17 cellular contexts compared by ENCODE assay signal in the genomic region with DNA sequence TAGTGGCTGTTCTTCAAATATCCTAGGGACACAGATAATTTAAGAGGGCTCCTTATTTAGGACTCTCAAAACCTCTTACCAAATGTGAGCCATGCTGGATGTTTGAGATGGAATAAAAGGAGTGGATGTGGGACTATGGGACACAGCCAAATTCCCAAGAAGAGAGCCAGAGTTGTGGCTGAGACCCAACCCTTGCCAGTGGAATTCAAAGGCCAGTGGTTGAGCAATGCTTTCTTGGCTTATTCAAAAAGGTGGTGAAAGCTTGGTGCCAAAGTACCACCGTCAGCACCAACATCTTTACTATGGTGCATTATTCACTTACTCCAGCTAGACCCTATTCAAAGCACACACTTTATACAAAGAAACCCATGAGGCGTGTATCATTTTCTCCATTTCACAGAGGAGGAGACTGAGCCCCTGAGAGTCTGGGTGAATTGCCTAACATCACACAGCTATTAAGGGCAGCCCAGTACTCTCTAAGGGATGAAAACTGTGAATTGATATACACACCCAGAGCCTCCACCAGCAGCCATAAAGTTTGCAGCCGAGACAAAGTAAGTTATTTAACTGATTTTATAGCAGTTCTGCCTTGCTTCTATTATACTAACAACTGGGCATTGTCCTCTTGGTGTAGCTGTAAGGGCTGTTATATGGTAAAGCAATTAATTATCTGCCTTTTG.
"Had no signal": no experiment of that assay in that cellular context is flagged by ENCODE, and none has a peak within 500 bp of the region (broad histone marks: within the 10 kb centered on the region; RNA-seq: fewer than 3 reads in every experiment).

No MANE protein-coding gene starts in this region.

- H3K4me1 ChIP-seq: body of pancreas, neural progenitor cell had no signal

- H3K9me3 ChIP-seq: body of pancreas, heart right ventricle, pancreas, tibial artery, vagina had no signal

- H3K27me3 ChIP-seq: body of pancreas, heart right ventricle, pancreas, tibial artery, vagina had no signal

- H2AFZ ChIP-seq: neural progenitor cell had no signal

- DNase-seq: activated B cell treated with CpG ODN at 0.5 μM for 24 hours; activated CD4-positive, alpha-beta T cell treated with anti-CD3 and anti-CD28 coated beads, Interleukin-2, amount 10 ng/mL, durations not matched to agents 24 days and 14 days; activated naive CD4-positive, alpha-beta T cell treated with Interleukin-2 at 50 U/mL for 16 hours; activated naive CD8-positive, alpha-beta T cell treated with anti-CD3 and anti-CD28 coated beads, Interleukin-2, amount 50 U/mL, for 24 hours; body of pancreas; cortex of kidney; effector memory CD4-positive, alpha-beta T cell; heart right ventricle; islet precursor cell; left ventricle myocardium superior; pancreas; retina; T-helper 17 cell had no signal

- H3K36me3 ChIP-seq: heart right ventricle, neural progenitor cell, pancreas, tibial artery, vagina had no signal

- H3K4me2 ChIP-seq: neural progenitor cell, smooth muscle cell had no signal

- H3K4me3 ChIP-seq: body of pancreas, heart right ventricle, neural progenitor cell, pancreas, smooth muscle cell, tibial artery, vagina had no signal

- H3K9ac ChIP-seq: neural progenitor cell had no signal

- ATAC-seq: activated naive CD8-positive, alpha-beta T cell treated with anti-CD3 and anti-CD28 coated beads, Interleukin-2, amount 50 U/mL, for 24 hours; body of pancreas; left ventricle myocardium superior; pancreas; T-helper 17 cell had no signal

- H3K27ac ChIP-seq: body of pancreas, heart right ventricle, neural progenitor cell, pancreas, tibial artery, vagina had no signal
